In the genomic region with DNA sequence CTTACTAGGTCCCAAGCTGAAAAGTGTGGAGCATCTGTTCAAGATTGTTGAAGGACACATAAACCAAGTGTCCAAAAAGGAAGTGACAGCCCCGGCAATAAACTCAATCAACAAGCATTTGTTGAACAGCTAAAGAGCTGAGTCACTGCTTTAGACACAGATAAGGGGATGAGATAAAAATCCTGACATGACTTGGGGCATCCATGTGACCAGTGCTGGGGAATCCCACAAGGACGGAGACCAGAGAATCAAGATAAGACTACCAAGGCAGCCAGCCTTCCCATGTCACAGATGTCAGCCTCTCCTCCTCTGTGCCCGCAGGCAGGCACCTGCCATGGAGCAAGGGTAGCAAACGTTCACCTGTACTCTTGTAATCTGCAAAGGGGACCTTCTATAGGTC, we compare ENCODE assay signal across 1 cellular context.
A peak's percentile ranks its signal among the peaks of the same experiment; 100 is the strongest.
TF ChIP-seq lines count a peak whose summit lies in the region.

No MANE protein-coding gene starts in this region.

TF ChIP-seq in K562, 482 proteins besides CTCF, POLR2A, EP300 and RAD21 (continued from another document and continues in another):
- TF ChIP-seq, protein P1, sequence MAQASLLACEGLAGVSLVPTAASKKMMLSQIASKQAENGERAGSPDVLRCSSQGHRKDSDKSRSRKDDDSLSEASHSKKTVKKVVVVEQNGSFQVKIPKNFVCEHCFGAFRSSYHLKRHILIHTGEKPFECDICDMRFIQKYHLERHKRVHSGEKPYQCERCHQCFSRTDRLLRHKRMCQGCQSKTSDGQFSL (CRISPR knock-in tag; IDR thresholded peaks at IDR 0.05), result no peak
- TF ChIP-seq, protein P1 (tag; IDR thresholded peaks at IDR 0.05), result no peak
- TF ChIP-seq NFE2 (IDR thresholded peaks at IDR 0.05; ENCODE audit: low read depth) (peak; percentile 90), ZKSCAN1 (IDR thresholded peaks at IDR 0.05; ENCODE audit: low read depth, low read length) (no peak), ZFP1 (CRISPR knock-in tag; IDR thresholded peaks at IDR 0.05) (no peak), MTA1 (IDR thresholded peaks at IDR 0.05; ENCODE audit: borderline replicate concordance) (peak; percentile 76; the same call in 1 of the 2 replicates), POLR2B (IDR thresholded peaks at IDR 0.05; ENCODE audit: low read depth, partially characterized antibody) (no peak), BACH1 (tag; IDR thresholded peaks at IDR 0.05) (peak; percentile 96), SIRT6 (IDR thresholded peaks at IDR 0.05; ENCODE audit: low read depth, low read length) (no peak), TAL1 (IDR thresholded peaks at IDR 0.05) (no peak), HCFC1 (IDR thresholded peaks at IDR 0.05; ENCODE audit: low read depth, low read length) (no peak), HMG20A (CRISPR knock-in tag; conservative IDR thresholded peaks at IDR 0.05) (no peak), PCBP2 (IDR thresholded peaks at IDR 0.05; ENCODE audit: low read depth, low read length, poor library complexity, severe bottlenecking) (no peak), MITF (IDR thresholded peaks at IDR 0.05) (0 out of 2 replicates have a peak, but pooled peaks have one; percentile 26), EGR1 (conservative IDR thresholded peaks at IDR 0.05) (no peak), ZC3H11A (IDR thresholded peaks at IDR 0.05; ENCODE audit: low read depth, low read length) (no peak), NFIC (IDR thresholded peaks at IDR 0.05) (no peak), JUN (IDR thresholded peaks at IDR 0.05; ENCODE audit: borderline replicate concordance, low read depth, low read length) (peak; percentile 75; the same call in 1 of the 2 replicates), JUN (CRISPR knock-in tag; IDR thresholded peaks at IDR 0.05; ENCODE audit: borderline replicate concordance) (no peak), GABPB2 (CRISPR knock-in tag; conservative IDR thresholded peaks at IDR 0.05) (no peak), ZNF263 (CRISPR knock-in tag; IDR thresholded peaks at IDR 0.05; ENCODE audit: borderline replicate concordance) (no peak), KLF10 (CRISPR knock-in tag; IDR thresholded peaks at IDR 0.05) (no peak), SAFB (IDR thresholded peaks at IDR 0.05; ENCODE audit: borderline replicate concordance, low read depth, low read length) (no peak), SAP30 (IDR thresholded peaks at IDR 0.05; ENCODE audit: borderline replicate concordance, insufficient read depth, low read depth, low read length, poor library complexity, severe bottlenecking) (no peak), GATA2 (CRISPR knock-in tag; IDR thresholded peaks at IDR 0.05) (peak; percentile 41; the same call in 1 of the 2 replicates), LEF1 (IDR thresholded peaks at IDR 0.05) (peak; percentile 29; the same call in 1 of the 2 replicates), POLR2AphosphoS5 (IDR thresholded peaks at IDR 0.05; ENCODE audit: control insufficient read depth, insufficient read depth, low read depth, low read length) (no peak), CBFA2T2 (conservative IDR thresholded peaks at IDR 0.05) (no peak), SMARCC2 (IDR thresholded peaks at IDR 0.05; ENCODE audit: low read depth) (peak; percentile 52; the same call in 1 of the 2 replicates), NR2C2 (CRISPR knock-in tag; IDR thresholded peaks at IDR 0.05) (no peak), NR2C2 (tag; IDR thresholded peaks at IDR 0.05) (no peak), POU5F1 (IDR thresholded peaks at IDR 0.05; ENCODE audit: borderline replicate concordance, low read depth, low read length, partially characterized antibody) (no peak), MEIS2 (IDR thresholded peaks at IDR 0.05; ENCODE audit: partially characterized antibody) (peak; percentile 91), NBN (IDR thresholded peaks at IDR 0.05; ENCODE audit: low read depth) (no peak), NFYB (IDR thresholded peaks at IDR 0.05; ENCODE audit: extremely low read depth, insufficient read length) (no peak), NR2C1 (IDR thresholded peaks at IDR 0.05) (no peak), NR2C1 (tag; IDR thresholded peaks at IDR 0.05) (no peak), SUPT5H (IDR thresholded peaks at IDR 0.05) (no peak), MAFK (IDR thresholded peaks at IDR 0.05; ENCODE audit: low read length) (peak; percentile 81), TAF7 (tag; IDR thresholded peaks at IDR 0.05) (no peak), ZNF551 (CRISPR knock-in tag; IDR thresholded peaks at IDR 0.05) (no peak), XRCC5 (IDR thresholded peaks at IDR 0.05; ENCODE audit: low read depth, low read length) (no peak)
- TF ChIP-seq, protein P2, sequence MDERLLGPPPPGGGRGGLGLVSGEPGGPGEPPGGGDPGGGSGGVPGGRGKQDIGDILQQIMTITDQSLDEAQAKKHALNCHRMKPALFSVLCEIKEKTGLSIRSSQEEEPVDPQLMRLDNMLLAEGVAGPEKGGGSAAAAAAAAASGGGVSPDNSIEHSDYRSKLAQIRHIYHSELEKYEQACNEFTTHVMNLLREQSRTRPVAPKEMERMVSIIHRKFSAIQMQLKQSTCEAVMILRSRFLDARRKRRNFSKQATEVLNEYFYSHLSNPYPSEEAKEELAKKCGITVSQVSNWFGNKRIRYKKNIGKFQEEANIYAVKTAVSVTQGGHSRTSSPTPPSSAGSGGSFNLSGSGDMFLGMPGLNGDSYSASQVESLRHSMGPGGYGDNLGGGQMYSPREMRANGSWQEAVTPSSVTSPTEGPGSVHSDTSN (CRISPR knock-in tag; IDR thresholded peaks at IDR 0.05; ENCODE audit: low read depth), result no peak
- TF ChIP-seq, protein P2 (tag; conservative IDR thresholded peaks at IDR 0.05; ENCODE audit: low read depth), result peak; percentile 76
- TF ChIP-seq, protein P3, sequence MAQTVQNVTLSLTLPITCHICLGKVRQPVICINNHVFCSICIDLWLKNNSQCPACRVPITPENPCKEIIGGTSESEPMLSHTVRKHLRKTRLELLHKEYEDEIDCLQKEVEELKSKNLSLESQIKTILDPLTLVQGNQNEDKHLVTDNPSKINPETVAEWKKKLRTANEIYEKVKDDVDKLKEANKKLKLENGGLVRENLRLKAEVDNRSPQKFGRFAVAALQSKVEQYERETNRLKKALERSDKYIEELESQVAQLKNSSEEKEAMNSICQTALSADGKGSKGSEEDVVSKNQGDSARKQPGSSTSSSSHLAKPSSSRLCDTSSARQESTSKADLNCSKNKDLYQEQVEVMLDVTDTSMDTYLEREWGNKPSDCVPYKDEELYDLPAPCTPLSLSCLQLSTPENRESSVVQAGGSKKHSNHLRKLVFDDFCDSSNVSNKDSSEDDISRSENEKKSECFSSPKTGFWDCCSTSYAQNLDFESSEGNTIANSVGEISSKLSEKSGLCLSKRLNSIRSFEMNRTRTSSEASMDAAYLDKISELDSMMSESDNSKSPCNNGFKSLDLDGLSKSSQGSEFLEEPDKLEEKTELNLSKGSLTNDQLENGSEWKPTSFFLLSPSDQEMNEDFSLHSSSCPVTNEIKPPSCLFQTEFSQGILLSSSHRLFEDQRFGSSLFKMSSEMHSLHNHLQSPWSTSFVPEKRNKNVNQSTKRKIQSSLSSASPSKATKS (CRISPR knock-in tag; IDR thresholded peaks at IDR 0.05), result no peak
- TF ChIP-seq, protein P4, sequence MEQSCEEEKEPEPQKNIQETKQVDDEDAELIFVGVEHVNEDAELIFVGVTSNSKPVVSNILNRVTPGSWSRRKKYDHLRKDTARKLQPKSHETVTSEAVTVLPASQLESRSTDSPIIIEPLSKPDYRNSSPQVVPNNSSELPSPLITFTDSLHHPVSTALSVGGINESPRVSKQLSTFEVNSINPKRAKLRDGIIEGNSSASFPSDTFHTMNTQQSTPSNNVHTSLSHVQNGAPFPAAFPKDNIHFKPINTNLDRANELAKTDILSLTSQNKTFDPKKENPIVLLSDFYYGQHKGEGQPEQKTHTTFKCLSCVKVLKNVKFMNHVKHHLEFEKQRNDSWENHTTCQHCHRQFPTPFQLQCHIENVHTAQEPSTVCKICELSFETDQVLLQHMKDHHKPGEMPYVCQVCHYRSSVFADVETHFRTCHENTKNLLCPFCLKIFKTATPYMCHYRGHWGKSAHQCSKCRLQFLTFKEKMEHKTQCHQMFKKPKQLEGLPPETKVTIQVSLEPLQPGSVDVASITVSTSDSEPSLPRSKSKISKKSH (CRISPR knock-in tag; IDR thresholded peaks at IDR 0.05), result no peak
- TF ChIP-seq, protein P5, sequence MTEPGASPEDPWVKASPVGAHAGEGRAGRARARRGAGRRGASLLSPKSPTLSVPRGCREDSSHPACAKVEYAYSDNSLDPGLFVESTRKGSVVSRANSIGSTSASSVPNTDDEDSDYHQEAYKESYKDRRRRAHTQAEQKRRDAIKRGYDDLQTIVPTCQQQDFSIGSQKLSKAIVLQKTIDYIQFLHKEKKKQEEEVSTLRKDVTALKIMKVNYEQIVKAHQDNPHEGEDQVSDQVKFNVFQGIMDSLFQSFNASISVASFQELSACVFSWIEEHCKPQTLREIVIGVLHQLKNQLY (CRISPR knock-in tag; conservative IDR thresholded peaks at IDR 0.05), result no peak
